18 cellular contexts compared by ENCODE assay signal in genomic region chr9:131853434-131853833, GRCh38.
"Had no signal": no experiment of that assay in that cellular context is flagged by ENCODE, and none has a peak within 500 bp of the region (broad histone marks: within the 10 kb centered on the region; RNA-seq: fewer than 3 reads in every experiment).

No MANE protein-coding gene starts in this region.

- H3K4me3 ChIP-seq: ascending aorta, dorsolateral prefrontal cortex, esophagus muscularis mucosa, left lung, neural progenitor cell, prostate gland, SJSA1, thoracic aorta, upper lobe of left lung had no signal

- H3K27ac Mint-ChIP-seq: activated naive CD4-positive, alpha-beta T cell treated with anti-CD3 and anti-CD28 coated beads, Interleukin-2, amount 10 ng/mL, durations not matched to agents 7 days and 5 days; neural progenitor cell had no signal

- H3K9ac ChIP-seq: neural progenitor cell had no signal

- H3K27ac ChIP-seq: ascending aorta, esophagus muscularis mucosa, left lung, neural progenitor cell, prostate gland, SJSA1, thoracic aorta, upper lobe of left lung had no signal

- H3K4me1 ChIP-seq: ascending aorta, left lung, neural progenitor cell, prostate gland, SJSA1, upper lobe of left lung had no signal

- H3K4me2 ChIP-seq: neural progenitor cell had no signal

- H2AFZ ChIP-seq: neural progenitor cell had no signal

- H3K9me3 ChIP-seq: ascending aorta, esophagus muscularis mucosa, left lung, prostate gland, SJSA1, thoracic aorta, upper lobe of left lung had no signal

- H3K27me3 ChIP-seq: ascending aorta, dorsolateral prefrontal cortex, esophagus muscularis mucosa, left lung, neural progenitor cell, SJSA1, upper lobe of left lung had no signal

- H3K36me3 ChIP-seq: ascending aorta, esophagus muscularis mucosa, left lung, neural progenitor cell, prostate gland, SJSA1, thoracic aorta, upper lobe of left lung had no signal

- H3K36me3 Mint-ChIP-seq: activated naive CD4-positive, alpha-beta T cell treated with anti-CD3 and anti-CD28 coated beads, Interleukin-2, amount 10 ng/mL, durations not matched to agents 7 days and 5 days; neural progenitor cell had no signal

- H3K4me3 Mint-ChIP-seq: activated naive CD4-positive, alpha-beta T cell treated with anti-CD3 and anti-CD28 coated beads, Interleukin-2, amount 10 ng/mL, durations not matched to agents 7 days and 5 days; central memory CD8-positive, alpha-beta T cell; naive thymus-derived CD8-positive, alpha-beta T cell; neural progenitor cell had no signal

- H3K27me3 Mint-ChIP-seq: central memory CD8-positive, alpha-beta T cell; naive thymus-derived CD8-positive, alpha-beta T cell had no signal

- H3K9me3 Mint-ChIP-seq: activated naive CD4-positive, alpha-beta T cell treated with anti-CD3 and anti-CD28 coated beads, Interleukin-2, amount 10 ng/mL, durations not matched to agents 7 days and 5 days; central memory CD8-positive, alpha-beta T cell; naive thymus-derived CD8-positive, alpha-beta T cell; neural progenitor cell had no signal

- DNase-seq: activated CD8-positive, alpha-beta memory T cell treated with anti-CD3 and anti-CD28 coated beads, Interleukin-2, amount 50 U/mL, for 4 hours; activated naive CD4-positive, alpha-beta T cell treated with anti-CD3 and anti-CD28 coated beads, Interleukin-2, amount 10 ng/mL, durations not matched to agents 7 days and 5 days; dorsolateral prefrontal cortex; hippocampal formation; kidney glomerular epithelial cell; naive thymus-derived CD8-positive, alpha-beta T cell; stimulated activated CD4-positive, alpha-beta T cell treated with anti-CD3 and anti-CD28 coated beads, Interleukin-4, amount 100 ng/mL, for 1 hour; T-helper 1 cell; upper lobe of left lung had no signal

- H3K4me1 Mint-ChIP-seq: activated naive CD4-positive, alpha-beta T cell treated with anti-CD3 and anti-CD28 coated beads, Interleukin-2, amount 10 ng/mL, durations not matched to agents 7 days and 5 days; central memory CD8-positive, alpha-beta T cell; naive thymus-derived CD8-positive, alpha-beta T cell had no signal

- ATAC-seq: left lung; naive thymus-derived CD8-positive, alpha-beta T cell; Right ventricle myocardium inferior had no signal
